Comparison of ENCODE assay signal across 8 cellular contexts in the genomic region with DNA sequence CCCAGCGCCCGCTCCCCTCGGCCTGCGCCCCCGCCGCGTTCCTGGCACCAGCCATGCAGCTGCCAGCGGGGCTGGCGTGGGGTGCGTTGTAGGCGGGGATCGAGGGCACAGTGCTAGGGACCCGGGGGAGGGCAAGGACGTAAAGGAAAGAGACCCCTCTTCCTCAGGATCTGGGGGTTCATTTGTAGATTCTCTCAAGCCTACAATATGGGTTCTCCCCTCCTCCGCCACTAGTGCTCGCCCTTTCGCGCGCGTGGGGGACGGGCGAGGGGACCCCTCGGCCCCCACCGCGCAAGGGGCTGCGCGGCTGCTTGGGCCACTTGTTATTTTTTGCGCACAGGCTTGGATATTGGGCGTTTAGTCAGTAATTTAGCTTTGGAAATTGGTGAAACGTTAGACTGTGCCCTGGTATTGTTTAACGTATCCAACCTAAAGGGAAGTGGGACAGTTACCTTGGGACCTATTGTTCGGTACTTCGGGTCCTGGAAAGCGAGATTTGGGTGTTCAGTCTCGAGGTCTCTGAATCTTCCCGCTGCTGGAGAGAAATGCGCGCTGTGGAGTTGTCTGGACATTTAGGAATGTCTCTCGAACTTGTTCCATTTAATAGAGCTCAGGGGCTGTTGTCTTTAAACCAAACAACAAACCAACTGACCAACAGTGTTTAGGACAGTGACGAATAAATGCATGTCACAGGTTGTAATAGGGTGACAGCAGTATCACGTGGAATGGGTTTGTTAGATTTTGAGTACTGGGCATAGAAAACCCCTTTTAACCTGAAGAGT. TPM values are rescaled to one million over a fixed set of nuclear protein-coding genes. Genes with fewer than 3 reads are reported as not detected.
A peak's percentile ranks its signal among the peaks of the same experiment; 100 is the strongest.
DNase-seq lines count a peak whose midpoint lies in the region; ATAC-seq, FAIRE-seq and TF ChIP-seq lines count a peak whose summit lies in the region.

No MANE protein-coding gene starts in this region.

- peak; percentile 24 for ATAC-seq in HG02759 (IDR thresholded peaks at IDR 0.05; ENCODE audit: unreplicated experiment)

- no peak overlapping the region for H4K91ac ChIP-seq in mesenchymal stem cell (ENCODE audit: low read length)

- H3K9ac ChIP-seq in mesenchymal stem cell (ENCODE audit: low read length) = peak overlapping the region; percentile 94

- H2BK12ac ChIP-seq in mesenchymal stem cell (ENCODE audit: low read length in 2 of 2) = peak overlapping the region in 1 of 2 experiments; percentile 62

- TF ChIP-seq POLR2A in GM12891 (IDR thresholded peaks at IDR 0.05; ENCODE audit: low read depth, low read length) = peak; percentile 41; the same call in 1 of the 2 replicates

- H2AK5ac ChIP-seq in mesenchymal stem cell (ENCODE audit: low read length, severe bottlenecking) = no peak overlapping the region

- WGBS in mesenchymal stem cell = under 1% methylated on average over 29 of the region's 41 CpGs

- H3K4me3 ChIP-seq in mesenchymal stem cell (ENCODE audit: insufficient read depth in 1 of 2, low read depth in 1 of 2, low read length in 2 of 2) = peak overlapping the region; percentile 95 to 98

- in situ Hi-C loops in ACHN (cut with HindIII; ENCODE audit: low pct_ligation_motif_present, low pct_unique_long_range_greater_than_20kb, low sequenced_read_pairs) = loop anchor here (25.0 kb wide), 1 partner anchor 440 kb away; no protein-coding TSS in a partner anchor

- H3K14ac ChIP-seq in mesenchymal stem cell (ENCODE audit: low read length in 2 of 2) = peak overlapping the region in 1 of 2 experiments; percentile 83

- peak overlapping the region; percentile 90 for H4K8ac ChIP-seq in mesenchymal stem cell (ENCODE audit: low read length)

- peak overlapping the region; percentile 20 for H3K27ac ChIP-seq in mesenchymal stem cell (ENCODE audit: low read length, poor library complexity, severe bottlenecking)

- H3K23ac ChIP-seq in mesenchymal stem cell (ENCODE audit: low read length in 2 of 2) = no peak overlapping the region

- peaks cover 10% of the 10 kb centered on the region for H3K79me1 ChIP-seq in mesenchymal stem cell (replicated peaks; ENCODE audit: low read length, poor library complexity, severe bottlenecking)

- H3K4me1 ChIP-seq in mesenchymal stem cell (ENCODE audit: control insufficient read depth, insufficient read depth, low read depth, low read length) = peaks cover 1% of the 10 kb centered on the region

- no peaks in the 10 kb centered on the region for H3K36me3 ChIP-seq in mesenchymal stem cell (ENCODE audit: control insufficient read depth in 1 of 2, insufficient read depth in 2 of 2, low read depth in 1 of 2, low read length in 2 of 2)

- H2BK5ac ChIP-seq in mesenchymal stem cell (ENCODE audit: low read depth, low read length, poor library complexity, severe bottlenecking) = no peak overlapping the region

- peak overlapping the region; percentile 42 for H2BK120ac ChIP-seq in mesenchymal stem cell (ENCODE audit: low read depth, low read length)

- FAIRE-seq in GM12891 (lab: Jason Lieb, UNC) = peak; percentile 96
- FAIRE-seq in urothelium cell line (lab: Jason Lieb, UNC) = peak; percentile 76

- peak overlapping the region; percentile 90 for H3K4me2 ChIP-seq in mesenchymal stem cell (ENCODE audit: low read length, poor library complexity, severe bottlenecking)

- H3K27me3 ChIP-seq in mesenchymal stem cell (ENCODE audit: control insufficient read depth in 1 of 2, insufficient read depth in 1 of 2, low read length in 2 of 2) = no peaks in the 10 kb centered on the region

- DNase-seq in ACHN (peak; percentile 31), GM12891 (ENCODE audit: insufficient read length, low spot score) (no peak), NCI-H524 (lab: John Stamatoyannopoulos, UW) (peak; percentile 24 to 55), dedifferentiated amniotic fluid mesenchymal stem cell (ENCODE audit: extremely low spot score) (peak; percentile 22), mesenchymal stem cell (peak; percentile 67), urothelium cell line (ENCODE audit: low spot score) (peak; percentile 62)
- no peak for DNase-seq in stimulated activated CD4-positive, alpha-beta T cell treated with anti-CD3 and anti-CD28 coated beads, Interleukin-2, amount 100 ng/mL, for 24 hours

- no peaks in the 10 kb centered on the region for H3K9me3 ChIP-seq in mesenchymal stem cell (ENCODE audit: control insufficient read depth, low read length)

- H2BK15ac ChIP-seq in mesenchymal stem cell (ENCODE audit: low read depth, poor library complexity, severe bottlenecking) = peak overlapping the region; percentile 67

- H3K4ac ChIP-seq in mesenchymal stem cell (ENCODE audit: low read depth in 1 of 2, low read length in 2 of 2) = peak overlapping the region in 1 of 2 experiments; percentile 51

- peak overlapping the region; percentile 95 to 97 for H3K18ac ChIP-seq in mesenchymal stem cell (ENCODE audit: low read depth in 1 of 2, low read length in 2 of 2)

- peak overlapping the region; percentile 46 for H2AFZ ChIP-seq in mesenchymal stem cell (ENCODE audit: low read depth, low read length)

TF ChIP-seq in GM12891, 5 proteins besides CTCF, POLR2A, EP300 and RAD21:
- TF ChIP-seq PAX5 (IDR thresholded peaks at IDR 0.05; ENCODE audit: insufficient read depth, low read length, severe bottlenecking) (no peak), TAF1 (IDR thresholded peaks at IDR 0.05; ENCODE audit: low read depth, low read length) (no peak), POLR2AphosphoS5 (IDR thresholded peaks at IDR 0.05; ENCODE audit: low read depth, low read length) (no peak), POU2F2 (IDR thresholded peaks at IDR 0.05; ENCODE audit: low read depth, low read length) (peak; percentile 35; the same call in 1 of the 2 replicates), SPI1 (IDR thresholded peaks at IDR 0.05; ENCODE audit: low read depth, low read length) (peak; percentile 64)

RNA-seq across cellular contexts. Expression of a gene that starts 0.8 kb away (rescaled TPM):
- polyA plus RNA-seq in GM12891 (2012; ENCODE audit: low read depth, missing spikeins) = 4.6 TPM
- 6.6 TPM for polyA plus RNA-seq in mesenchymal stem cell (2013, experiment 1 of 2)
- 6.1 TPM for polyA plus RNA-seq in mesenchymal stem cell (2013, experiment 2 of 2)

Comparison
In these comparisons a context has a peak if more than half of its experiments do, and no peak if none do; other contexts are left out.
1. DNase-seq: peak in ACHN (single experiment), NCI-H524 (2 of 2), dedifferentiated amniotic fluid mesenchymal stem cell (single experiment), mesenchymal stem cell (single experiment) and urothelium cell line (single experiment); none in GM12891 (single experiment) and stimulated activated CD4-positive, alpha-beta T cell treated with anti-CD3 and anti-CD28 coated beads, Interleukin-2, amount 100 ng/mL, for 24 hours (0 of 2).